ENCODE assay signal across 1 cellular context in the genomic region with DNA sequence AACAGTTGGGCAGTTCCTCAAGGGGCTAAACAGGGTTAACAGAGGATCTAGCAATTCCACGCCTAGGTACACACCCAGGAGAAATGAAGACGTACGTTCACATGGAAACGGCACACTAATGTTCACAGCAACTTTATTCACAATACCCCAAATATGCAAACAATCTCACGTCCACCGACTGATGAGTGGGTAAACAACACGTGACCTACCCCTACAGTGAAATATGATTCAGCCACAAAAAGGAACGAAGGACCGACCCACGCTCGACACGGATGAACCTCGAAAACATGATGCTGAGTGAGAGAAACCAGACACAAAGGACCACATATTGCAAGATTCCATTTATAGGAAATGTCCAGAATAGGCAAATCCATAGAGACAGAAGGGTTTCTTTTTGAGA.
TF ChIP-seq lines count a peak whose summit lies in the region.

No MANE protein-coding gene starts in this region.

TF ChIP-seq in GM12878, 131 proteins besides CTCF, POLR2A, EP300 and RAD21 (continued from another document and continues in another):
- TF ChIP-seq, protein P1, sequence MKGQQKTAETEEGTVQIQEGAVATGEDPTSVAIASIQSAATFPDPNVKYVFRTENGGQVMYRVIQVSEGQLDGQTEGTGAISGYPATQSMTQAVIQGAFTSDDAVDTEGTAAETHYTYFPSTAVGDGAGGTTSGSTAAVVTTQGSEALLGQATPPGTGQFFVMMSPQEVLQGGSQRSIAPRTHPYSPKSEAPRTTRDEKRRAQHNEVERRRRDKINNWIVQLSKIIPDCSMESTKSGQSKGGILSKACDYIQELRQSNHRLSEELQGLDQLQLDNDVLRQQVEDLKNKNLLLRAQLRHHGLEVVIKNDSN (IDR thresholded peaks at IDR 0.05; ENCODE audit: borderline replicate concordance, extremely low read length, insufficient read depth, low read depth, low read length) = peak; percentile 63
- TF ChIP-seq IRF4 (IDR thresholded peaks at IDR 0.05; ENCODE audit: low read depth, low read length) (no peak), NFXL1 (IDR thresholded peaks at IDR 0.05; ENCODE audit: borderline replicate concordance) (no peak), CBFB (IDR thresholded peaks at IDR 0.05; ENCODE audit: low read depth) (no peak), RELA (IDR thresholded peaks at IDR 0.05; ENCODE audit: borderline replicate concordance, partially characterized antibody) (no peak), EZH2 (IDR thresholded peaks at IDR 0.05; ENCODE audit: borderline replicate concordance, control insufficient read depth, low read depth, low read length) (no peak), ZSCAN29 (IDR thresholded peaks at IDR 0.05) (no peak), YBX1 (IDR thresholded peaks at IDR 0.05) (no peak), MYB (IDR thresholded peaks at IDR 0.05; ENCODE audit: borderline replicate concordance, low read depth, low read length) (no peak), HDGF (IDR thresholded peaks at IDR 0.05) (no peak), EGR1 (IDR thresholded peaks at IDR 0.05; ENCODE audit: borderline replicate concordance in 1 of 2, low read depth in 2 of 2, low read length in 2 of 2) (no peak), PAX5 (IDR thresholded peaks at IDR 0.05; ENCODE audit: borderline replicate concordance, low read depth, low read length) (no peak), ZNF622 (IDR thresholded peaks at IDR 0.05) (no peak), ZNF384 (IDR thresholded peaks at IDR 0.05; ENCODE audit: borderline replicate concordance, low read depth, low read length) (no peak), SUPT20H (IDR thresholded peaks at IDR 0.05; ENCODE audit: borderline replicate concordance, control insufficient read depth, low read depth, low read length) (no peak), POU2F2 (IDR thresholded peaks at IDR 0.05; ENCODE audit: borderline replicate concordance, low read depth, low read length) (peak; percentile 93; the same call in 2 of the 3 replicates), SREBF2 (IDR thresholded peaks at IDR 0.05; ENCODE audit: low read length) (no peak), SP1 (IDR thresholded peaks at IDR 0.05; ENCODE audit: low read depth, low read length) (no peak), BHLHE40 (IDR thresholded peaks at IDR 0.05; ENCODE audit: borderline replicate concordance in 1 of 2, low read depth in 2 of 2, low read length in 1 of 2) (peak; percentile 69 to 74; a peak in 3 of 4 replicates), CBX3 (IDR thresholded peaks at IDR 0.05; ENCODE audit: borderline replicate concordance, low read depth) (no peak), SMAD5 (IDR thresholded peaks at IDR 0.05; ENCODE audit: low read depth) (no peak), RFX5 (IDR thresholded peaks at IDR 0.05; ENCODE audit: low read depth, low read length) (no peak), NRF1 (conservative IDR thresholded peaks at IDR 0.05; ENCODE audit: low read depth, low read length) (no peak), CHD2 (IDR thresholded peaks at IDR 0.05; ENCODE audit: borderline replicate concordance, low read depth, low read length) (no peak), RCOR1 (conservative IDR thresholded peaks at IDR 0.05; ENCODE audit: low read depth, low read length) (no peak), RAD51 (IDR thresholded peaks at IDR 0.05) (peak; percentile 87), ATF7 (IDR thresholded peaks at IDR 0.05; ENCODE audit: low read depth) (no peak), GABPA (IDR thresholded peaks at IDR 0.05; ENCODE audit: low read depth) (no peak), ZNF217 (IDR thresholded peaks at IDR 0.05) (no peak), MYC (IDR thresholded peaks at IDR 0.05; ENCODE audit: insufficient read depth, insufficient read length, insufficient replicate concordance, low read length, severe bottlenecking) (no peak), MTA3 (IDR thresholded peaks at IDR 0.05; ENCODE audit: borderline replicate concordance, low read length) (0 out of 2 replicates have a peak, but pooled peaks have one; percentile 37)
- TF ChIP-seq, protein P2, sequence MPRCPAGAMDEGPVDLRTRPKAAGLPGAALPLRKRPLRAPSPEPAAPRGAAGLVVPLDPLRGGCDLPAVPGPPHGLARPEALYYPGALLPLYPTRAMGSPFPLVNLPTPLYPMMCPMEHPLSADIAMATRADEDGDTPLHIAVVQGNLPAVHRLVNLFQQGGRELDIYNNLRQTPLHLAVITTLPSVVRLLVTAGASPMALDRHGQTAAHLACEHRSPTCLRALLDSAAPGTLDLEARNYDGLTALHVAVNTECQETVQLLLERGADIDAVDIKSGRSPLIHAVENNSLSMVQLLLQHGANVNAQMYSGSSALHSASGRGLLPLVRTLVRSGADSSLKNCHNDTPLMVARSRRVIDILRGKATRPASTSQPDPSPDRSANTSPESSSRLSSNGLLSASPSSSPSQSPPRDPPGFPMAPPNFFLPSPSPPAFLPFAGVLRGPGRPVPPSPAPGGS (IDR thresholded peaks at IDR 0.05; ENCODE audit: borderline replicate concordance, insufficient read depth, low read depth, low read length, poor library complexity, severe bottlenecking) = no peak
- TF ChIP-seq, protein P3, sequence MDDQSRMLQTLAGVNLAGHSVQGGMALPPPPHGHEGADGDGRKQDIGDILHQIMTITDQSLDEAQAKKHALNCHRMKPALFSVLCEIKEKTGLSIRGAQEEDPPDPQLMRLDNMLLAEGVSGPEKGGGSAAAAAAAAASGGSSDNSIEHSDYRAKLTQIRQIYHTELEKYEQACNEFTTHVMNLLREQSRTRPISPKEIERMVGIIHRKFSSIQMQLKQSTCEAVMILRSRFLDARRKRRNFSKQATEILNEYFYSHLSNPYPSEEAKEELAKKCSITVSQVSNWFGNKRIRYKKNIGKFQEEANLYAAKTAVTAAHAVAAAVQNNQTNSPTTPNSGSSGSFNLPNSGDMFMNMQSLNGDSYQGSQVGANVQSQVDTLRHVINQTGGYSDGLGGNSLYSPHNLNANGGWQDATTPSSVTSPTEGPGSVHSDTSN (IDR thresholded peaks at IDR 0.05; ENCODE audit: insufficient replicate concordance, low read depth, low read length) = no peak
- TF ChIP-seq, protein P4, sequence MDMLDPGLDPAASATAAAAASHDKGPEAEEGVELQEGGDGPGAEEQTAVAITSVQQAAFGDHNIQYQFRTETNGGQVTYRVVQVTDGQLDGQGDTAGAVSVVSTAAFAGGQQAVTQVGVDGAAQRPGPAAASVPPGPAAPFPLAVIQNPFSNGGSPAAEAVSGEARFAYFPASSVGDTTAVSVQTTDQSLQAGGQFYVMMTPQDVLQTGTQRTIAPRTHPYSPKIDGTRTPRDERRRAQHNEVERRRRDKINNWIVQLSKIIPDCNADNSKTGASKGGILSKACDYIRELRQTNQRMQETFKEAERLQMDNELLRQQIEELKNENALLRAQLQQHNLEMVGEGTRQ (IDR thresholded peaks at IDR 0.05; ENCODE audit: borderline replicate concordance, low read depth, low read length) = peak; percentile 36; the same call in 1 of the 2 replicates
- TF ChIP-seq, protein P5, sequence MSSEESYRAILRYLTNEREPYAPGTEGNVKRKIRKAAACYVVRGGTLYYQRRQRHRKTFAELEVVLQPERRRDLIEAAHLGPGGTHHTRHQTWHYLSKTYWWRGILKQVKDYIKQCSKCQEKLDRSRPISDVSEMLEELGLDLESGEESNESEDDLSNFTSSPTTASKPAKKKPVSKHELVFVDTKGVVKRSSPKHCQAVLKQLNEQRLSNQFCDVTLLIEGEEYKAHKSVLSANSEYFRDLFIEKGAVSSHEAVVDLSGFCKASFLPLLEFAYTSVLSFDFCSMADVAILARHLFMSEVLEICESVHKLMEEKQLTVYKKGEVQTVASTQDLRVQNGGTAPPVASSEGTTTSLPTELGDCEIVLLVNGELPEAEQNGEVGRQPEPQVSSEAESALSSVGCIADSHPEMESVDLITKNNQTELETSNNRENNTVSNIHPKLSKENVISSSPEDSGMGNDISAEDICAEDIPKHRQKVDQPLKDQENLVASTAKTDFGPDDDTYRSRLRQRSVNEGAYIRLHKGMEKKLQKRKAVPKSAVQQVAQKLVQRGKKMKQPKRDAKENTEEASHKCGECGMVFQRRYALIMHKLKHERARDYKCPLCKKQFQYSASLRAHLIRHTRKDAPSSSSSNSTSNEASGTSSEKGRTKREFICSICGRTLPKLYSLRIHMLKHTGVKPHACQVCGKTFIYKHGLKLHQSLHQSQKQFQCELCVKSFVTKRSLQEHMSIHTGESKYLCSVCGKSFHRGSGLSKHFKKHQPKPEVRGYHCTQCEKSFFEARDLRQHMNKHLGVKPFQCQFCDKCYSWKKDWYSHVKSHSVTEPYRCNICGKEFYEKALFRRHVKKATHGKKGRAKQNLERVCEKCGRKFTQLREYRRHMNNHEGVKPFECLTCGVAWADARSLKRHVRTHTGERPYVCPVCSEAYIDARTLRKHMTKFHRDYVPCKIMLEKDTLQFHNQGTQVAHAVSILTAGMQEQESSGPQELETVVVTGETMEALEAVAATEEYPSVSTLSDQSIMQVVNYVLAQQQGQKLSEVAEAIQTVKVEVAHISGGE (CRISPR knock-in tag; IDR thresholded peaks at IDR 0.05) = no peak
- TF ChIP-seq, protein P6, sequence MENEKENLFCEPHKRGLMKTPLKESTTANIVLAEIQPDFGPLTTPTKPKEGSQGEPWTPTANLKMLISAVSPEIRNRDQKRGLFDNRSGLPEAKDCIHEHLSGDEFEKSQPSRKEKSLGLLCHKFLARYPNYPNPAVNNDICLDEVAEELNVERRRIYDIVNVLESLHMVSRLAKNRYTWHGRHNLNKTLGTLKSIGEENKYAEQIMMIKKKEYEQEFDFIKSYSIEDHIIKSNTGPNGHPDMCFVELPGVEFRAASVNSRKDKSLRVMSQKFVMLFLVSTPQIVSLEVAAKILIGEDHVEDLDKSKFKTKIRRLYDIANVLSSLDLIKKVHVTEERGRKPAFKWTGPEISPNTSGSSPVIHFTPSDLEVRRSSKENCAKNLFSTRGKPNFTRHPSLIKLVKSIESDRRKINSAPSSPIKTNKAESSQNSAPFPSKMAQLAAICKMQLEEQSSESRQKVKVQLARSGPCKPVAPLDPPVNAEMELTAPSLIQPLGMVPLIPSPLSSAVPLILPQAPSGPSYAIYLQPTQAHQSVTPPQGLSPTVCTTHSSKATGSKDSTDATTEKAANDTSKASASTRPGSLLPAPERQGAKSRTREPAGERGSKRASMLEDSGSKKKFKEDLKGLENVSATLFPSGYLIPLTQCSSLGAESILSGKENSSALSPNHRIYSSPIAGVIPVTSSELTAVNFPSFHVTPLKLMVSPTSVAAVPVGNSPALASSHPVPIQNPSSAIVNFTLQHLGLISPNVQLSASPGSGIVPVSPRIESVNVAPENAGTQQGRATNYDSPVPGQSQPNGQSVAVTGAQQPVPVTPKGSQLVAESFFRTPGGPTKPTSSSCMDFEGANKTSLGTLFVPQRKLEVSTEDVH (IDR thresholded peaks at IDR 0.05; ENCODE audit: low read depth, partially characterized antibody) = no peak
- TF ChIP-seq, protein P7, sequence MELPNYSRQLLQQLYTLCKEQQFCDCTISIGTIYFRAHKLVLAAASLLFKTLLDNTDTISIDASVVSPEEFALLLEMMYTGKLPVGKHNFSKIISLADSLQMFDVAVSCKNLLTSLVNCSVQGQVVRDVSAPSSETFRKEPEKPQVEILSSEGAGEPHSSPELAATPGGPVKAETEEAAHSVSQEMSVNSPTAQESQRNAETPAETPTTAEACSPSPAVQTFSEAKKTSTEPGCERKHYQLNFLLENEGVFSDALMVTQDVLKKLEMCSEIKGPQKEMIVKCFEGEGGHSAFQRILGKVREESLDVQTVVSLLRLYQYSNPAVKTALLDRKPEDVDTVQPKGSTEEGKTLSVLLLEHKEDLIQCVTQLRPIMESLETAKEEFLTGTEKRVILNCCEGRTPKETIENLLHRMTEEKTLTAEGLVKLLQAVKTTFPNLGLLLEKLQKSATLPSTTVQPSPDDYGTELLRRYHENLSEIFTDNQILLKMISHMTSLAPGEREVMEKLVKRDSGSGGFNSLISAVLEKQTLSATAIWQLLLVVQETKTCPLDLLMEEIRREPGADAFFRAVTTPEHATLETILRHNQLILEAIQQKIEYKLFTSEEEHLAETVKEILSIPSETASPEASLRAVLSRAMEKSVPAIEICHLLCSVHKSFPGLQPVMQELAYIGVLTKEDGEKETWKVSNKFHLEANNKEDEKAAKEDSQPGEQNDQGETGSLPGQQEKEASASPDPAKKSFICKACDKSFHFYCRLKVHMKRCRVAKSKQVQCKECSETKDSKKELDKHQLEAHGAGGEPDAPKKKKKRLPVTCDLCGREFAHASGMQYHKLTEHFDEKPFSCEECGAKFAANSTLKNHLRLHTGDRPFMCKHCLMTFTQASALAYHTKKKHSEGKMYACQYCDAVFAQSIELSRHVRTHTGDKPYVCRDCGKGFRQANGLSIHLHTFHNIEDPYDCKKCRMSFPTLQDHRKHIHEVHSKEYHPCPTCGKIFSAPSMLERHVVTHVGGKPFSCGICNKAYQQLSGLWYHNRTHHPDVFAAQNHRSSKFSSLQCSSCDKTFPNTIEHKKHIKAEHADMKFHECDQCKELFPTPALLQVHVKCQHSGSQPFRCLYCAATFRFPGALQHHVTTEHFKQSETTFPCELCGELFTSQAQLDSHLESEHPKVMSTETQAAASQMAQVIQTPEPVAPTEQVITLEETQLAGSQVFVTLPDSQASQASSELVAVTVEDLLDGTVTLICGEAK (IDR thresholded peaks at IDR 0.05; ENCODE audit: borderline replicate concordance) = peak; percentile 72
- TF ChIP-seq, protein P8, sequence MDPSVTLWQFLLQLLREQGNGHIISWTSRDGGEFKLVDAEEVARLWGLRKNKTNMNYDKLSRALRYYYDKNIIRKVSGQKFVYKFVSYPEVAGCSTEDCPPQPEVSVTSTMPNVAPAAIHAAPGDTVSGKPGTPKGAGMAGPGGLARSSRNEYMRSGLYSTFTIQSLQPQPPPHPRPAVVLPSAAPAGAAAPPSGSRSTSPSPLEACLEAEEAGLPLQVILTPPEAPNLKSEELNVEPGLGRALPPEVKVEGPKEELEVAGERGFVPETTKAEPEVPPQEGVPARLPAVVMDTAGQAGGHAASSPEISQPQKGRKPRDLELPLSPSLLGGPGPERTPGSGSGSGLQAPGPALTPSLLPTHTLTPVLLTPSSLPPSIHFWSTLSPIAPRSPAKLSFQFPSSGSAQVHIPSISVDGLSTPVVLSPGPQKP (IDR thresholded peaks at IDR 0.05; ENCODE audit: low read depth, low read length) = no peak
